30 cellular contexts compared by ENCODE assay signal in the genomic region with DNA sequence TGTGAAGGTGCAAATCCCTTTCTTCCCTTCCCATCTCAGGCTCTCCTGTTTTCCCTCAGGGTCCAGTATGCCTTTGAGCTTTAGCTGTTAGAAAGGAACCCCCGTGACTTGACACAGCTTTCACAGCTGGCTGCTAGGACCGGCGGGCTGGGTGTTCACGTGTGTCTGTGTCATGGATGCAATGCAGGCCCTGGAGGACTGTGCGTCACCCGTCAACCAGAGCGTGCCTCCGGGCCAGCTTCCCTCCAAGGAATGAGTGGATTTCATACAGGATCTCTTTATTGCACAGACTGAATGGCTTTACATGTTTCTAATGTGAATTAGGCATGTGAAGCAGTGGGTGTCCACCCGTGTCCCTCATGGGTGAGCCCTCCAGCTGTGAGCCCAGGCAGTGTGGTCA. TPM values are rescaled to one million over a fixed set of nuclear protein-coding genes. Genes with fewer than 3 reads are reported as not detected.
DNase-seq lines count a peak whose midpoint lies in the region; ATAC-seq, FAIRE-seq and TF ChIP-seq lines count a peak whose summit lies in the region.
"Had no signal": no experiment of that assay in that cellular context is flagged by ENCODE, and none has a peak within 500 bp of the region (broad histone marks: within the 10 kb centered on the region; RNA-seq: fewer than 3 reads in every experiment).

No MANE protein-coding gene starts in this region.

- intact Hi-C loops in Caco-2 (cut with micrococcal nuclease; ENCODE audit: unreplicated experiment) (no loop called here), left lung (cut with DNase I) (no loop called here)

- FAIRE-seq in bronchial epithelial cell (lab: Jason Lieb, UNC) (peak; percentile 60), keratinocyte (lab: Jason Lieb, UNC) (no peak)
- FAIRE-seq: G401.6, TTC549 had no signal

- dilution Hi-C loops in keratinocyte (cut with MboI; ENCODE audit: extremely low pct_ligation_motif_present, low sequenced_read_pairs): no loop called here

- H3K27ac ChIP-seq in keratinocyte (ENCODE audit: control insufficient read depth, insufficient read depth, low read length) (peak overlapping the region; percentile 25), left lung (no peak overlapping the region)
- H3K27ac ChIP-seq: esophagus muscularis mucosa, testis, vagina had no signal

- no peak for ATAC-seq in left lung
- no peak for ATAC-seq in stimulated activated effector memory CD8-positive, alpha-beta T cell treated with anti-CD3 and anti-CD28 coated beads, Interleukin-12 subunit alpha, Interleukin-12 subunit beta, amount 100 ng/mL, for 72 hours
- ATAC-seq: activated naive CD8-positive, alpha-beta T cell treated with anti-CD3 and anti-CD28 coated beads, Interleukin-2, amount 50 U/mL, for 24 hours; activated T-cell treated with anti-CD3 and anti-CD28 coated beads, Interleukin-2, amount 50 U/mL, for 72 hours; left lobe of liver had no signal

- CTCF ChIA-PET in Caco-2 (lab: Charles Lee): no interaction called here

- DNase-seq in Caco-2 (no peak), HFFc6 (peak; percentile 90), bronchial epithelial cell (ENCODE audit: low read depth) (no peak), keratinocyte (ENCODE audit: low read depth, low spot score) (no peak), left lung (no peak), anterior cingulate cortex (lab: John Stamatoyannopoulos, UW) (no peak), HAP-1 (ENCODE audit: low spot score in 2 of 2) (no peak)
- DNase-seq in stimulated activated effector memory CD8-positive, alpha-beta T cell treated with anti-CD3 and anti-CD28 coated beads, Interleukin-12 subunit alpha, Interleukin-12 subunit beta, amount 100 ng/mL, for 72 hours (ENCODE audit: low spot score in 2 of 2): no peak
- DNase-seq: activated CD4-positive, alpha-beta memory T cell treated with anti-CD3 and anti-CD28 coated beads for 36 hours; activated CD4-positive, CD25-positive, alpha-beta regulatory T cell treated with anti-CD3 and anti-CD28 coated beads, Interleukin-2, amount 50 U/mL, for 72 hours; activated naive CD4-positive, alpha-beta T cell; activated naive CD8-positive, alpha-beta T cell treated with anti-CD3 and anti-CD28 coated beads, Interleukin-2, amount 50 U/mL, for 24 hours; activated T-cell treated with anti-CD3 and anti-CD28 coated beads, Interleukin-2, amount 50 U/mL, for 72 hours; C1 segment of cervical spinal cord; endodermal cell; naive B cell; NCI-H1092; NCI-H1694 treated with DMSO at 0.1 percent for 48 hours; SK-N-SH; testis had no signal

- H3K4me2 ChIP-seq in keratinocyte (ENCODE audit: control insufficient read depth, extremely low read depth, insufficient read depth, low read depth, low read length): no peak overlapping the region
- H3K4me2 ChIP-seq: SK-N-SH, smooth muscle cell had no signal

- H3K27me3 ChIP-seq in Caco-2 (replicated peaks; ENCODE audit: control insufficient read depth, insufficient read depth, low read length) (no peaks in the 10 kb centered on the region), bronchial epithelial cell (ENCODE audit: control insufficient read depth, insufficient read depth, low read length) (no peaks in the 10 kb centered on the region), keratinocyte (ENCODE audit: control insufficient read depth, extremely low read depth, insufficient read depth, low read length) (no peaks in the 10 kb centered on the region), left lung (no peaks in the 10 kb centered on the region), HAP-1 (ENCODE audit: low read depth) (no peaks in the 10 kb centered on the region)
- H3K27me3 ChIP-seq: esophagus muscularis mucosa, right atrium auricular region, testis, vagina had no signal

- no peak overlapping the region for H3K9ac ChIP-seq in keratinocyte (ENCODE audit: control insufficient read depth, extremely low read depth, insufficient read depth, low read length)
- H3K9ac ChIP-seq: SK-N-SH had no signal

- no peak overlapping the region for H3K4me3 Mint-ChIP-seq in Caco-2 (ENCODE audit: unreplicated experiment)
- H3K4me3 Mint-ChIP-seq in HFFc6: peak overlapping the region; percentile 45; the same call in 1 of the 2 replicates
- H3K4me3 Mint-ChIP-seq in stimulated activated effector memory CD8-positive, alpha-beta T cell treated with anti-CD3 and anti-CD28 coated beads, Interleukin-12 subunit alpha, Interleukin-12 subunit beta, amount 100 ng/mL, for 72 hours: no peak overlapping the region
- H3K4me3 Mint-ChIP-seq: activated CD4-positive, alpha-beta memory T cell treated with anti-CD3 and anti-CD28 coated beads for 36 hours; activated naive CD8-positive, alpha-beta T cell treated with anti-CD3 and anti-CD28 coated beads, Interleukin-2, amount 50 U/mL, for 24 hours; activated T-cell treated with anti-CD3 and anti-CD28 coated beads, Interleukin-2, amount 50 U/mL, for 72 hours; central memory CD8-positive, alpha-beta T cell; endodermal cell; stimulated activated naive CD8-positive, alpha-beta T cell treated with anti-CD3 and anti-CD28 coated beads, Interleukin-15, Interleukin-2, amounts not matched to agents 100 ng/mL and 50 ng/mL, for 24 hours; T-helper 1 cell treated with Interleukin-12 subunit alpha and Interleukin-12 subunit beta and Interleukin-4 antibody, amounts not matched to agents 30 μg/mL and 1 μg/mL, for 36 hours had no signal

- no peaks in the 10 kb centered on the region for H3K9me3 ChIP-seq in Caco-2
- no peaks in the 10 kb centered on the region for H3K9me3 ChIP-seq in keratinocyte (ENCODE audit: control insufficient read depth, low read depth, low read length)
- no peaks in the 10 kb centered on the region for H3K9me3 ChIP-seq in left lung
- H3K9me3 ChIP-seq in HAP-1: no peaks in the 10 kb centered on the region
- H3K9me3 ChIP-seq: esophagus muscularis mucosa, right atrium auricular region, SK-N-SH, testis, vagina had no signal

- no peak overlapping the region for H3K27ac Mint-ChIP-seq in Caco-2 (ENCODE audit: unreplicated experiment)
- peak overlapping the region; percentile 82 for H3K27ac Mint-ChIP-seq in HFFc6
- no peak overlapping the region for H3K27ac Mint-ChIP-seq in stimulated activated effector memory CD8-positive, alpha-beta T cell treated with anti-CD3 and anti-CD28 coated beads, Interleukin-12 subunit alpha, Interleukin-12 subunit beta, amount 100 ng/mL, for 72 hours
- H3K27ac Mint-ChIP-seq: activated CD4-positive, alpha-beta memory T cell treated with anti-CD3 and anti-CD28 coated beads for 36 hours; activated naive CD8-positive, alpha-beta T cell treated with anti-CD3 and anti-CD28 coated beads, Interleukin-2, amount 50 U/mL, for 24 hours; activated T-cell treated with anti-CD3 and anti-CD28 coated beads, Interleukin-2, amount 50 U/mL, for 72 hours; endodermal cell; stimulated activated naive CD8-positive, alpha-beta T cell treated with anti-CD3 and anti-CD28 coated beads, Interleukin-15, Interleukin-2, amounts not matched to agents 100 ng/mL and 50 ng/mL, for 24 hours; T-helper 1 cell treated with Interleukin-12 subunit alpha and Interleukin-12 subunit beta and Interleukin-4 antibody, amounts not matched to agents 30 μg/mL and 1 μg/mL, for 36 hours had no signal

- no peaks in the 10 kb centered on the region for H3K9me1 ChIP-seq in keratinocyte (ENCODE audit: control insufficient read depth, extremely low read depth, insufficient read depth, low read length)

- H3K36me3 ChIP-seq in Caco-2 (ENCODE audit: control insufficient read depth, insufficient read depth, low read length) (no peaks in the 10 kb centered on the region), bronchial epithelial cell (ENCODE audit: control insufficient read depth, insufficient read depth, low read length) (peaks cover under 1% of the 10 kb centered on the region), keratinocyte (ENCODE audit: control insufficient read depth in 2 of 2, extremely low read depth in 1 of 2, insufficient read depth in 2 of 2, low read length in 2 of 2) (peaks cover 2 to 6% of the 10 kb centered on the region in 2 experiments), left lung (peaks cover 0 to 7% of the 10 kb centered on the region in 2 donors), HAP-1 (replicated peaks) (peaks cover 1% of the 10 kb centered on the region; the same call in 1 of the 2 replicates)
- H3K36me3 ChIP-seq: right atrium auricular region, vagina had no signal

- in situ Hi-C loops in HAP-1 (cut with MboI; ENCODE audit: low sequenced_read_pairs): no loop called here

- POLR2A ChIA-PET in Caco-2 (lab: Charles Lee): no interaction called here

- TSS peak; percentile 52 for BruUV-seq in Caco-2 (replicated peaks; lab: Mats Ljungman, UMichigan)

- H3K4me1 Mint-ChIP-seq in Caco-2 (ENCODE audit: low read depth, unreplicated experiment): no peaks in the 10 kb centered on the region
- peaks cover 43% of the 10 kb centered on the region for H3K4me1 Mint-ChIP-seq in HFFc6 (ENCODE audit: low read depth)
- no peaks in the 10 kb centered on the region for H3K4me1 Mint-ChIP-seq in stimulated activated effector memory CD8-positive, alpha-beta T cell treated with anti-CD3 and anti-CD28 coated beads, Interleukin-12 subunit alpha, Interleukin-12 subunit beta, amount 100 ng/mL, for 72 hours
- H3K4me1 Mint-ChIP-seq: activated naive CD8-positive, alpha-beta T cell treated with anti-CD3 and anti-CD28 coated beads, Interleukin-2, amount 50 U/mL, for 24 hours; central memory CD8-positive, alpha-beta T cell had no signal

- TF ChIP-seq CTCF in Caco-2 (IDR thresholded peaks at IDR 0.05; ENCODE audit: insufficient read depth in 1 of 2, low read depth in 1 of 2, low read length in 1 of 2, severe bottlenecking in 1 of 2, unreplicated experiment in 1 of 2) (no peak), HFFc6 (IDR thresholded peaks at IDR 0.05) (no peak), bronchial epithelial cell (IDR thresholded peaks at IDR 0.05; ENCODE audit: insufficient read depth, low read length, severe bottlenecking) (no peak), keratinocyte (optimal IDR thresholded peaks at IDR 0.05 in 1 of 3, IDR thresholded peaks at IDR 0.05 in 1 of 3, conservative IDR thresholded peaks at IDR 0.05 in 1 of 3; ENCODE audit: extremely low read depth in 1 of 3, insufficient read depth in 2 of 3, low read length in 3 of 3) (no peak), left lung (IDR thresholded peaks at IDR 0.05) (no peak)

- no peak overlapping the region for H2AFZ ChIP-seq in keratinocyte (ENCODE audit: control insufficient read depth, low read length)

- no peak overlapping the region for H3K4me3 ChIP-seq in Caco-2 (ENCODE audit: low read depth, low read length)
- no peak overlapping the region for H3K4me3 ChIP-seq in bronchial epithelial cell (ENCODE audit: low read depth, low read length)
- no peak overlapping the region for H3K4me3 ChIP-seq in keratinocyte (ENCODE audit: control insufficient read depth in 2 of 3, extremely low read depth in 1 of 3, insufficient read depth in 2 of 3, low read depth in 1 of 3, low read length in 3 of 3)
- H3K4me3 ChIP-seq in left lung: no peak overlapping the region
- no peak overlapping the region for H3K4me3 ChIP-seq in HAP-1
- H3K4me3 ChIP-seq: esophagus muscularis mucosa, right atrium auricular region, smooth muscle cell, testis, vagina had no signal

- H3K4me1 ChIP-seq in Caco-2: no peaks in the 10 kb centered on the region
- peaks cover 27% of the 10 kb centered on the region for H3K4me1 ChIP-seq in keratinocyte (ENCODE audit: control insufficient read depth, extremely low read depth, insufficient read depth, low read length)
- no peaks in the 10 kb centered on the region for H3K4me1 ChIP-seq in left lung
- H3K4me1 ChIP-seq in HAP-1: no peaks in the 10 kb centered on the region
- H3K4me1 ChIP-seq: testis had no signal

- H3K36me3 Mint-ChIP-seq in Caco-2 (ENCODE audit: insufficient read depth, unreplicated experiment) (peaks cover 12% of the 10 kb centered on the region), HFFc6 (ENCODE audit: low read depth) (peaks cover 12% of the 10 kb centered on the region)
- peaks cover 5% of the 10 kb centered on the region for H3K36me3 Mint-ChIP-seq in stimulated activated effector memory CD8-positive, alpha-beta T cell treated with anti-CD3 and anti-CD28 coated beads, Interleukin-12 subunit alpha, Interleukin-12 subunit beta, amount 100 ng/mL, for 72 hours

- no peaks in the 10 kb centered on the region for H4K20me1 ChIP-seq in keratinocyte (ENCODE audit: control insufficient read depth, extremely low read depth, insufficient read depth, low read length)

- H3K27me3 Mint-ChIP-seq in Caco-2 (ENCODE audit: insufficient read depth, unreplicated experiment) (no peaks in the 10 kb centered on the region), HFFc6 (ENCODE audit: insufficient read depth) (no peaks in the 10 kb centered on the region; the same call in 1 of the 2 replicates)
- H3K27me3 Mint-ChIP-seq: activated CD4-positive, alpha-beta memory T cell treated with anti-CD3 and anti-CD28 coated beads for 36 hours; activated naive CD8-positive, alpha-beta T cell treated with anti-CD3 and anti-CD28 coated beads, Interleukin-2, amount 50 U/mL, for 24 hours; naive B cell; stimulated activated naive CD8-positive, alpha-beta T cell treated with anti-CD3 and anti-CD28 coated beads, Interleukin-15, Interleukin-2, amounts not matched to agents 100 ng/mL and 50 ng/mL, for 24 hours had no signal

- no peaks in the 10 kb centered on the region for H3K79me2 ChIP-seq in keratinocyte (ENCODE audit: control insufficient read depth, insufficient read depth, low read length)

- H3K9me3 Mint-ChIP-seq in Caco-2 (ENCODE audit: unreplicated experiment): no peaks in the 10 kb centered on the region
- H3K9me3 Mint-ChIP-seq in HFFc6: no peaks in the 10 kb centered on the region
- H3K9me3 Mint-ChIP-seq in stimulated activated effector memory CD8-positive, alpha-beta T cell treated with anti-CD3 and anti-CD28 coated beads, Interleukin-12 subunit alpha, Interleukin-12 subunit beta, amount 100 ng/mL, for 72 hours: no peaks in the 10 kb centered on the region
- H3K9me3 Mint-ChIP-seq: activated CD4-positive, alpha-beta memory T cell treated with anti-CD3 and anti-CD28 coated beads for 36 hours; activated naive CD8-positive, alpha-beta T cell treated with anti-CD3 and anti-CD28 coated beads, Interleukin-2, amount 50 U/mL, for 24 hours; activated T-cell treated with anti-CD3 and anti-CD28 coated beads, Interleukin-2, amount 50 U/mL, for 72 hours; central memory CD8-positive, alpha-beta T cell; endodermal cell; naive B cell; stimulated activated naive CD8-positive, alpha-beta T cell treated with anti-CD3 and anti-CD28 coated beads, Interleukin-15, Interleukin-2, amounts not matched to agents 100 ng/mL and 50 ng/mL, for 24 hours; T-helper 1 cell treated with Interleukin-12 subunit alpha and Interleukin-12 subunit beta and Interleukin-4 antibody, amounts not matched to agents 30 μg/mL and 1 μg/mL, for 36 hours had no signal

RNA-seq across cellular contexts. Expression of a gene that starts 43.6 kb away (rescaled TPM):
- total RNA-seq in Caco-2 (2022): not detected in 2 replicates
- 1 to 10 TPM in 1 of 6 experiments, under 1 TPM in 5; 0.26 to 2.4 (median 0.35) TPM for total RNA-seq in HFFc6 (2021; fragmentation: NEBNext Ultra II Directional; extraction: Animal tissue kit (Norgen Biotek cat#: 25700))
- total RNA-seq in bronchial epithelial cell: 0.53 and 0.77 TPM in 2 replicates
- 0.34 to 1.3 TPM (median 0.66 TPM) in 3 replicates for polyA plus RNA-seq in keratinocyte
- polyA plus RNA-seq in keratinocyte (2011; ENCODE audit: low read depth): 0.15 TPM
- 0.21 and 0.22 TPM in 2 replicates for polyA plus RNA-seq in keratinocyte (2011; cell fraction: cytosol; rRNA removed)
- 1.6 and 1.7 TPM in 2 replicates for polyA plus RNA-seq in keratinocyte (2011; cell fraction: nucleus; rRNA removed)
- polyA plus RNA-seq in keratinocyte (2012; ENCODE audit: low replicate concordance): 0.14 and 0.28 TPM in 2 replicates
- 0.46 to 0.85 TPM (median 0.61 TPM) in 3 replicates for polyA minus RNA-seq in keratinocyte
- 0.19 TPM for polyA minus RNA-seq in keratinocyte (2011; cell fraction: cytosol; rRNA and poly(A)+ RNA removed)
- 0.53 and 1.6 TPM in 2 replicates for polyA minus RNA-seq in keratinocyte (2011; cell fraction: nucleus; rRNA and poly(A)+ RNA removed)
- under 1 TPM; 0.10 to 0.55 TPM for total RNA-seq in left lung
- total RNA-seq: activated CD4-positive, alpha-beta memory T cell treated with anti-CD3 and anti-CD28 coated beads for 36 hours; activated T-cell treated with anti-CD3 and anti-CD28 coated beads, Interleukin-2, amount 50 U/mL, for 72 hours; smooth muscle cell had no signal
